Comparison of ENCODE assay signal across 8 cellular contexts in the genomic region with DNA sequence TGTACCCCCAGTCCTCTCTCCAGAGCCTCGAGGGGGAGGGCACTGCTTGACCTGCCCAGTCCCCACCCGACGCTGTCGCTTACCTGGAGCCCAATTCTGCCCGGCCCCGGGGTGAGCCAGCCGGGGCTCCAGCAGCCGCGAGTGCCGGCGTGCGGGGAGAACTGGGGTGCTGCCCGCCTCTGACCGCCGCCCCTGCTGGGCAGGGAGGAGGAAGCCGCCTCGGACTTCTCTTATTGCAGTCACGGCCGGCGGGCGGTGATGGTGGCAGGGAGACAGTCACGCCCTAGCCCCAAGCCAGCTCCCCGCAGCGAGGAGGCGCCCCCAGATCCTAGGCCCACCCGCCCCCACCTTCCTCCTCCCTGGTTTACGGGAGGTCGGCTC. TPM values are rescaled to one million over a fixed set of nuclear protein-coding genes. Genes with fewer than 3 reads are reported as not detected.
A peak's percentile ranks its signal among the peaks of the same experiment; 100 is the strongest.
DNase-seq lines count a peak whose midpoint lies in the region; ATAC-seq and TF ChIP-seq lines count a peak whose summit lies in the region.

A gene (minus strand): TSS at position 204 of the 381 bp plus-strand sequence. CDS start 11,269 bp downstream, outside the sequence.

- TF ChIP-seq POLR2A in body of pancreas (IDR thresholded peaks at IDR 0.05) (peak in 2 of 3 donors; percentile 10 to 47), stomach (IDR thresholded peaks at IDR 0.05) (no peak)

- H3K4me1 ChIP-seq in HUES64 (ENCODE audit: insufficient read depth, low read length), result peaks cover 11% of the 10 kb centered on the region
- H3K4me1 ChIP-seq in body of pancreas, result peaks cover 13% of the 10 kb centered on the region
- peaks cover 15 to 56% (median 32%) of the 10 kb centered on the region in 4 donors for H3K4me1 ChIP-seq in stomach

- peak within 1 kb of the TSS; percentile 43 for H3K9ac ChIP-seq in HUES64 (ENCODE audit: low read depth, low read length)

- TF ChIP-seq EP300 in stomach (IDR thresholded peaks at IDR 0.05), result no peak

- ATAC-seq in body of pancreas (no peak), GM18868 (IDR thresholded peaks at IDR 0.05; ENCODE audit: unreplicated experiment) (no peak), GM21619 (IDR thresholded peaks at IDR 0.05; ENCODE audit: unreplicated experiment) (no peak), HG02763 (IDR thresholded peaks at IDR 0.05; ENCODE audit: unreplicated experiment) (no peak)

- H3K27me3 ChIP-seq in HUES64 (ENCODE audit: insufficient read depth, low read length), result peaks cover 33% of the 10 kb centered on the region
- H3K27me3 ChIP-seq in body of pancreas, result peaks cover 0 to 4% of the 10 kb centered on the region in 2 donors
- H3K27me3 ChIP-seq in kidney epithelial cell (ENCODE audit: control insufficient read depth, insufficient read depth, low read length), result peaks cover 20% of the 10 kb centered on the region
- peaks cover 0 to 31% (median 20%) of the 10 kb centered on the region in 3 donors for H3K27me3 ChIP-seq in stomach

- intact Hi-C loops in body of pancreas (cut with DNase I) (no loop called here), stomach (cut with DNase I; ENCODE audit: low total_unique reads) (no loop called here)

- TF ChIP-seq CTCF in body of pancreas (IDR thresholded peaks at IDR 0.05), result no peak
- TF ChIP-seq CTCF in kidney epithelial cell (IDR thresholded peaks at IDR 0.05; ENCODE audit: insufficient read depth, low read length, poor library complexity, severe bottlenecking), result no peak
- TF ChIP-seq CTCF in stomach (IDR thresholded peaks at IDR 0.05), result no peak

- H3K36me3 ChIP-seq in HUES64 (ENCODE audit: insufficient read depth, low read length), result no peaks in the 10 kb centered on the region
- no peaks in the 10 kb centered on the region for H3K36me3 ChIP-seq in body of pancreas (replicated peaks in 1 of 2; ENCODE audit: insufficient read depth in 1 of 2, low read depth in 2 of 2)
- no peaks in the 10 kb centered on the region for H3K36me3 ChIP-seq in kidney epithelial cell (ENCODE audit: control insufficient read depth, insufficient read depth, low read length)
- H3K36me3 ChIP-seq in stomach, result no peaks in the 10 kb centered on the region

- 85% methylated on average over 27 of the region's 28 CpGs for WGBS in HUES64
- 51 to 80% methylated on average over 7 to 24 of the region's 28 CpGs for WGBS in body of pancreas, 2 donors
- WGBS in stomach, 5 donors, result 19 to 33% (median 22%) methylated on average over 24 to 28 of the region's 28 CpGs

- H3K27ac ChIP-seq in HUES64 (ENCODE audit: low read depth, low read length), result no peak within 1 kb of the TSS
- peak within 1 kb of the TSS in 2 of 4 donors; percentile 39 to 75 for H3K27ac ChIP-seq in body of pancreas
- H3K27ac ChIP-seq in stomach, result peak within 1 kb of the TSS; percentile 59 to 86 (median 78)

- H3K9me3 ChIP-seq in HUES64 (ENCODE audit: insufficient read depth, low read depth, low read length) (no peaks in the 10 kb centered on the region), body of pancreas (no peaks in the 10 kb centered on the region), stomach (no peaks in the 10 kb centered on the region)

- DNase-seq in body of pancreas, result peak in 1 of 4 donors; percentile 39
- DNase-seq in kidney epithelial cell (ENCODE audit: low read depth), result no peak
- DNase-seq in stomach, result peak; percentile 44
- no peak for DNase-seq in NK-92 (lab: John Stamatoyannopoulos, UW; ENCODE audit: unreplicated experiment)

- H3K4me3 ChIP-seq in HUES64 (ENCODE audit: low read length), result peak within 1 kb of the TSS; percentile 58
- no peak within 1 kb of the TSS for H3K4me3 ChIP-seq in body of pancreas
- peak within 1 kb of the TSS; percentile 32 for H3K4me3 ChIP-seq in kidney epithelial cell (ENCODE audit: low read depth, low read length)
- peak within 1 kb of the TSS; percentile 49 to 55 (median 52) for H3K4me3 ChIP-seq in stomach

RNA-seq across cellular contexts. Expression of the gene that starts here (rescaled TPM):
- polyA plus RNA-seq in HUES64 (2013, experiment 1 of 2), result 0.10 TPM
- polyA plus RNA-seq in HUES64 (2013, experiment 2 of 2), result 0.25 TPM
- total RNA-seq in body of pancreas (1 to 10 TPM; 3.0 to 5.4 TPM), kidney epithelial cell (0.41 TPM in 1 of 2 replicates, not detected in the other), stomach (1 to 10 TPM in 3 of 5 donors, not detected in 2; 6.7 to 8.8 (median 7.0) TPM)
- 1 to 10 TPM; 3.1 to 9.9 (median 4.6) TPM for polyA plus RNA-seq in stomach

Comparison
In these comparisons a context has a peak if more than half of its experiments do, and no peak if none do; other contexts are left out.
1. H3K4me3 ChIP-seq: peak in HUES64 (single experiment), kidney epithelial cell (single experiment) and stomach (4 of 4); none in body of pancreas (0 of 2).
2. POLR2A ChIP-seq: peak in body of pancreas (2 of 3); none in stomach (0 of 4).